ENCODE assay signal across 24 cellular contexts in the genomic region with DNA sequence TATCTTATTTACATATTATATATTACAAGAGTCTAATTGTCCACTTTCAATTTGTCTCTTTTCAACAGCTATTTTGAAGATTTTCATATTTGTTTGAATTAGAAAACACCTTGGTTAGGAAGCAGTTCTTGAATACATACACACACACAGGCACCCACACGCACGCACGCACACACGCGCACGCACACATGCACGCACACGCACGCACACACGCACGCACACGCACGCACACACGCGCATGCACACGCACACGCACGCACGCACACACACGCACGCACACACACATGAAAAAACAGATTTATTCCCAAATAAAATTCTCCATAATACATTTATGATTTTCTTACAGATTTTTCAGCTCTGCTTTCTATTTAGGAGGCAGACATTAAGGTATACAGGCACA.
DNase-seq lines count a peak whose midpoint lies in the region; ATAC-seq, FAIRE-seq and TF ChIP-seq lines count a peak whose summit lies in the region.
"Had no signal": no experiment of that assay in that cellular context is flagged by ENCODE, and none has a peak within 500 bp of the region (broad histone marks: within the 10 kb centered on the region; RNA-seq: fewer than 3 reads in every experiment).

No MANE protein-coding gene starts in this region.

- DNase-seq in GM12878 (ENCODE audit: low read depth, low spot score): no peak
- DNase-seq in neuronal stem cell (ENCODE audit: low spot score): no peak
- DNase-seq in posterior cingulate gyrus: peak in 6 of 10 donors; percentile 13 to 91 (median 58)
- DNase-seq in activated CD8-positive, alpha-beta memory T cell treated with anti-CD3 and anti-CD28 coated beads for 24 hours: no peak
- DNase-seq in stimulated activated CD4-positive, alpha-beta T cell treated with anti-CD3 and anti-CD28 coated beads, Interleukin-4, amount 100 ng/mL, for 4 hours: no peak
- DNase-seq: 8988T; ACHN; BE2C; C1 segment of cervical spinal cord; CD4-positive, alpha-beta memory T cell; CD4-positive, CD25-positive, alpha-beta regulatory T cell; CD8-positive, alpha-beta memory T cell; COR-L47; DMS 273 treated with DMSO at 0.1 percent for 48 hours; DMS153; DMS53; DMS79; DND-41; EL; GDM1 had no signal

- no TSS peak for BruUV-seq in GM12878 (replicated peaks; lab: Mats Ljungman, UMichigan)

- H3K4me2 ChIP-seq in GM12878 (ENCODE audit: control insufficient read depth, insufficient read depth): no peak overlapping the region
- H3K4me2 ChIP-seq in neuronal stem cell (ENCODE audit: insufficient read depth, low read length, poor library complexity, severe bottlenecking): no peak overlapping the region
- H3K4me2 ChIP-seq: BLaER1 had no signal

- FAIRE-seq in GM12878 (lab: Jason Lieb, UNC): no peak
- FAIRE-seq: A204.1, GM12891 had no signal

- RAD21 ChIA-PET in GM12878 (lab: Charles Lee; ENCODE audit: unreplicated experiment): no interaction called here

- WGBS in GM12878 (ENCODE audit: insufficient coverage, insufficient replicate concordance, low lambda C conversion rate, missing lambda C conversion rate): 80% methylated on average over 13 of the region's 21 CpGs
- no CpG with 5 or more reads among the region's 21 CpGs for WGBS in neuronal stem cell (ENCODE audit: extremely low coverage in 2 of 2, insufficient read length in 2 of 2, insufficient replicate concordance in 1 of 2), 2 donors

- H3K36me3 ChIP-seq in GM12878 (ENCODE audit: control insufficient read depth in 2 of 2, insufficient read depth in 2 of 2, low read length in 1 of 2) (no peaks in the 10 kb centered on the region), neuronal stem cell (replicated peaks in 1 of 2; ENCODE audit: control insufficient read depth in 2 of 2, insufficient read depth in 2 of 2, low read length in 2 of 2) (no peaks in the 10 kb centered on the region)
- H3K36me3 ChIP-seq: BE2C, BLaER1 had no signal

- CTCF ChIA-PET in GM12878 (lab: Yijun Ruan, JAX): no interaction called here

- H3K4me1 ChIP-seq in GM12878 (ENCODE audit: control insufficient read depth, insufficient read depth, low read length) (no peaks in the 10 kb centered on the region), neuronal stem cell (ENCODE audit: control insufficient read depth in 2 of 2, insufficient read depth in 1 of 2, low read depth in 1 of 2, low read length in 2 of 2) (no peaks in the 10 kb centered on the region)
- H3K4me1 ChIP-seq: BE2C, BLaER1 had no signal

- H4K91ac ChIP-seq in neuronal stem cell (ENCODE audit: low read depth, low read length, poor library complexity): no peak overlapping the region

- POLR2A ChIA-PET in GM12878 (lab: Charles Lee): interaction anchor here (0.7 kb wide), 1 partner anchor 526 kb away, joined by 3 read pairs; no protein-coding TSS in a partner anchor

- in situ Hi-C loops in GM12878 (cut with MboI): no loop called here

- H3K27me3 ChIP-seq in GM12878 (replicated peaks in 1 of 2; ENCODE audit: control insufficient read depth in 2 of 2, insufficient read depth in 2 of 2, low read length in 1 of 2) (no peaks in the 10 kb centered on the region), neuronal stem cell (ENCODE audit: control insufficient read depth in 3 of 3, insufficient read depth in 3 of 3, low read depth in 1 of 3, low read length in 3 of 3) (no peaks in the 10 kb centered on the region)
- H3K27me3 ChIP-seq: BE2C, BLaER1 had no signal

- H3K27ac ChIP-seq in GM12878 (ENCODE audit: control insufficient read depth, insufficient read depth): no peak overlapping the region
- no peak overlapping the region for H3K27ac ChIP-seq in neuronal stem cell (replicated peaks; ENCODE audit: low read length)
- H3K27ac ChIP-seq: BLaER1 had no signal

- H2BK5ac ChIP-seq in neuronal stem cell (ENCODE audit: low read length): no peak overlapping the region

- no peak for TF ChIP-seq EP300 in GM12878 (IDR thresholded peaks at IDR 0.05; ENCODE audit: borderline replicate concordance in 1 of 2, control insufficient read depth in 1 of 2, low read depth in 2 of 2, low read length in 2 of 2)

- H3K9ac ChIP-seq in GM12878 (ENCODE audit: control insufficient read depth, insufficient read depth, low read length): no peak overlapping the region
- H3K9ac ChIP-seq in neuronal stem cell (ENCODE audit: low read depth, low read length, poor library complexity): no peak overlapping the region
- H3K9ac ChIP-seq: BLaER1 had no signal

- no peak overlapping the region for H2BK120ac ChIP-seq in neuronal stem cell (ENCODE audit: low read depth, low read length)

- SMC1A ChIA-PET in GM12878 (lab: Charles Lee; ENCODE audit: uncharacterized antibody, unreplicated experiment): no interaction called here

- H2BK12ac ChIP-seq in neuronal stem cell (ENCODE audit: low read length): peak overlapping the region; percentile 90

- H3K23ac ChIP-seq in neuronal stem cell (ENCODE audit: low read depth, low read length, poor library complexity): no peak overlapping the region

- intact Hi-C loops in GM12878 (cut with micrococcal nuclease; ENCODE audit: unreplicated experiment): no loop called here
- intact Hi-C loops in posterior cingulate gyrus (cut with DNase I): no loop called here

- H3K14ac ChIP-seq in neuronal stem cell (ENCODE audit: low read length): no peak overlapping the region

- H4K8ac ChIP-seq in neuronal stem cell (ENCODE audit: low read depth, low read length): no peak overlapping the region

- TF ChIP-seq POLR2A in GM12878 (IDR thresholded peaks at IDR 0.05; ENCODE audit: low read depth, low read length): no peak

- TF ChIP-seq CTCF in GM12878 (IDR thresholded peaks at IDR 0.05 in 2 of 3, conservative IDR thresholded peaks at IDR 0.05 in 1 of 3; ENCODE audit: control insufficient read depth in 2 of 3, extremely low read depth in 1 of 3, insufficient read depth in 1 of 3, low read depth in 3 of 3, low read length in 3 of 3): no peak

- H3K9me3 ChIP-seq in GM12878 (replicated peaks; ENCODE audit: control insufficient read depth, insufficient read depth, low read length): no peaks in the 10 kb centered on the region
- H3K9me3 ChIP-seq in neuronal stem cell (replicated peaks in 1 of 2; ENCODE audit: control insufficient read depth in 2 of 2, insufficient read depth in 1 of 2, low read depth in 1 of 2, low read length in 2 of 2): no peaks in the 10 kb centered on the region
- H3K9me3 ChIP-seq: BE2C, BLaER1 had no signal

- ATAC-seq in GM12878 (no peak), HG03135 (IDR thresholded peaks at IDR 0.05; ENCODE audit: unreplicated experiment) (no peak)

- TF ChIP-seq RAD21 in GM12878 (IDR thresholded peaks at IDR 0.05; ENCODE audit: insufficient read depth, low read depth, low read length): no peak

- H3K79me2 ChIP-seq in GM12878 (ENCODE audit: control insufficient read depth, insufficient read depth, low read length): no peaks in the 10 kb centered on the region

- no peak overlapping the region for H3K4ac ChIP-seq in neuronal stem cell (ENCODE audit: low read length)

- H4K20me1 ChIP-seq in GM12878 (ENCODE audit: control insufficient read depth, insufficient read depth): no peaks in the 10 kb centered on the region
- H4K20me1 ChIP-seq: BLaER1 had no signal

- H3K79me1 ChIP-seq in neuronal stem cell (ENCODE audit: low read depth, low read length): no peaks in the 10 kb centered on the region

- H2AK5ac ChIP-seq in neuronal stem cell (ENCODE audit: low read depth, low read length): no peak overlapping the region

- H2AFZ ChIP-seq in GM12878 (ENCODE audit: control insufficient read depth, low read depth, low read length) (no peak overlapping the region), neuronal stem cell (ENCODE audit: low read length) (no peak overlapping the region)

- no peak overlapping the region for H2BK15ac ChIP-seq in neuronal stem cell (ENCODE audit: low read length)

- H3K4me3 ChIP-seq in GM12878: no peak overlapping the region
- H3K4me3 ChIP-seq in neuronal stem cell (ENCODE audit: low read length in 2 of 2): no peak overlapping the region
- H3K4me3 ChIP-seq: BLaER1 had no signal

- no peak overlapping the region for H3K18ac ChIP-seq in neuronal stem cell (ENCODE audit: low read length)

TF ChIP-seq in GM12878, 131 proteins besides CTCF, POLR2A, EP300 and RAD21:
- 0 out of 2 replicates have a peak, but pooled peaks have one; percentile 46 for TF ChIP-seq TCF3 (IDR thresholded peaks at IDR 0.05; ENCODE audit: borderline replicate concordance, insufficient read depth, low read depth, low read length)
- no peak for TF ChIP-seq DPF2 (IDR thresholded peaks at IDR 0.05)
- TF ChIP-seq, protein P1, sequence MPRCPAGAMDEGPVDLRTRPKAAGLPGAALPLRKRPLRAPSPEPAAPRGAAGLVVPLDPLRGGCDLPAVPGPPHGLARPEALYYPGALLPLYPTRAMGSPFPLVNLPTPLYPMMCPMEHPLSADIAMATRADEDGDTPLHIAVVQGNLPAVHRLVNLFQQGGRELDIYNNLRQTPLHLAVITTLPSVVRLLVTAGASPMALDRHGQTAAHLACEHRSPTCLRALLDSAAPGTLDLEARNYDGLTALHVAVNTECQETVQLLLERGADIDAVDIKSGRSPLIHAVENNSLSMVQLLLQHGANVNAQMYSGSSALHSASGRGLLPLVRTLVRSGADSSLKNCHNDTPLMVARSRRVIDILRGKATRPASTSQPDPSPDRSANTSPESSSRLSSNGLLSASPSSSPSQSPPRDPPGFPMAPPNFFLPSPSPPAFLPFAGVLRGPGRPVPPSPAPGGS (IDR thresholded peaks at IDR 0.05; ENCODE audit: borderline replicate concordance, insufficient read depth, low read depth, low read length, poor library complexity, severe bottlenecking): peak; percentile 95

Comparison
In these comparisons a context has a peak if more than half of its experiments do, and no peak if none do; other contexts are left out.
1. DNase-seq: peak in posterior cingulate gyrus (6 of 10); none in GM12878 (single experiment), neuronal stem cell (single experiment), activated CD8-positive, alpha-beta memory T cell treated with anti-CD3 and anti-CD28 coated beads for 24 hours (single experiment) and stimulated activated CD4-positive, alpha-beta T cell treated with anti-CD3 and anti-CD28 coated beads, Interleukin-4, amount 100 ng/mL, for 4 hours (0 of 2).